ENCODE assay signal across 9 cellular contexts in genomic region chr4:19224820-19225219, GRCh38.
A peak's percentile ranks its signal among the peaks of the same experiment; 100 is the strongest.
DNase-seq lines count a peak whose midpoint lies in the region; ATAC-seq and TF ChIP-seq lines count a peak whose summit lies in the region.
"Had no signal": no experiment of that assay in that cellular context is flagged by ENCODE, and none has a peak within 500 bp of the region (broad histone marks: within the 10 kb centered on the region; RNA-seq: fewer than 3 reads in every experiment).

No MANE protein-coding gene starts in this region.

- DNase-seq in DMS 273 treated with DMSO at 0.1 percent for 48 hours (lab: John Stamatoyannopoulos, UW) (peak; percentile 1), SW480 (ENCODE audit: low spot score) (peak; percentile 20), kidney tubule cell (ENCODE audit: low spot score) (peak; percentile 46), T-helper 1 cell (no peak)
- no peak for DNase-seq in activated T-cell treated with anti-CD3 and anti-CD28 coated beads, Interleukin-2, amount 50 U/mL, for 48 hours
- DNase-seq: activated naive CD8-positive, alpha-beta T cell treated with anti-CD3 and anti-CD28 coated beads, Interleukin-2, amount 10 ng/mL, durations not matched to agents 7 days and 5 days had no signal

- TF ChIP-seq CTCF in LNCAP (IDR thresholded peaks at IDR 0.05), result peak; percentile 38; the same call in 1 of the 2 replicates

- ATAC-seq in HG03460 (IDR thresholded peaks at IDR 0.05; ENCODE audit: unreplicated experiment), result no peak
- ATAC-seq in GM19452 (IDR thresholded peaks at IDR 0.05; ENCODE audit: unreplicated experiment), result no peak

Comparison
In these comparisons a context has a peak if more than half of its experiments do, and no peak if none do; other contexts are left out.
1. DNase-seq: peak in DMS 273 treated with DMSO at 0.1 percent for 48 hours (single experiment), SW480 (single experiment) and kidney tubule cell (single experiment); none in T-helper 1 cell (0 of 5) and activated T-cell treated with anti-CD3 and anti-CD28 coated beads, Interleukin-2, amount 50 U/mL, for 48 hours (0 of 2).